Comparison of ENCODE assay signal across 8 cellular contexts in genomic region chr9:36136277-36136893, GRCh38. TPM values are rescaled to one million over a fixed set of nuclear protein-coding genes. Genes with fewer than 3 reads are reported as not detected.
DNase-seq lines count a peak whose midpoint lies in the region; ATAC-seq, FAIRE-seq and TF ChIP-seq lines count a peak whose summit lies in the region.

A gene with protein sequence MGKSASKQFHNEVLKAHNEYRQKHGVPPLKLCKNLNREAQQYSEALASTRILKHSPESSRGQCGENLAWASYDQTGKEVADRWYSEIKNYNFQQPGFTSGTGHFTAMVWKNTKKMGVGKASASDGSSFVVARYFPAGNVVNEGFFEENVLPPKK (plus strand): TSS chr9:36136733. CDS start chr9:36136779, 46 bp downstream.

- no TSS peak for BruUV-seq in endothelial cell of umbilical vein (replicated peaks; lab: Mats Ljungman, UMichigan)

- no peaks in the 10 kb centered on the region for H3K9me1 ChIP-seq in endothelial cell of umbilical vein (replicated peaks; ENCODE audit: control insufficient read depth, extremely low read depth, insufficient read depth, low read length)

- peak within 1 kb of the TSS; percentile 82 for H2AFZ ChIP-seq in endothelial cell of umbilical vein (ENCODE audit: low read depth, low read length)

- dilution Hi-C loops in endothelial cell of umbilical vein (cut with MboI; ENCODE audit: extremely low pct_ligation_motif_present, low sequenced_read_pairs), result no loop called here

- H3K27ac ChIP-seq in AG04450 (ENCODE audit: low read depth, low read length) (peak within 1 kb of the TSS; percentile 39), endothelial cell of umbilical vein (ENCODE audit: insufficient read depth, low read depth, low read length) (peak within 1 kb of the TSS; percentile 16)

- POLR2A ChIA-PET in AG04450 (lab: Yijun Ruan, JAX), result interaction anchor here (0.9 to 1.9 kb wide), 6 partner anchors 12 to 54 kb away, joined by 3 to 14 read pairs (median 5); partner anchors contain the start of gene CLTA
- POLR2A ChIA-PET in endothelial cell of umbilical vein (lab: Charles Lee), result interaction anchor here (0.9 kb wide), 1 partner anchor 26 kb away, joined by 3 read pairs; no protein-coding TSS in a partner anchor

- ATAC-seq in GM18519 (IDR thresholded peaks at IDR 0.05; ENCODE audit: low FRiP score, unreplicated experiment) (peak; percentile 89), HG03039 (IDR thresholded peaks at IDR 0.05; ENCODE audit: unreplicated experiment) (peak; percentile 91)

- intact Hi-C loops in endothelial cell of umbilical vein (cut with micrococcal nuclease), result loop anchor here (1.0 to 2.0 kb wide), 3 partner anchors 14 to 34 kb away; no protein-coding TSS in a partner anchor

- FAIRE-seq in endothelial cell of umbilical vein (lab: Jason Lieb, UNC), result peak; percentile 15

- H3K9me3 ChIP-seq in AG04450 (ENCODE audit: control insufficient read depth, insufficient read depth, low read length), result no peaks in the 10 kb centered on the region; the same call in 1 of the 2 replicates
- H3K9me3 ChIP-seq in endothelial cell of umbilical vein (replicated peaks; ENCODE audit: control insufficient read depth, insufficient read depth, low read length), result no peaks in the 10 kb centered on the region

- H3K4me3 ChIP-seq in AG04450 (ENCODE audit: low read depth, low read length), result peak within 1 kb of the TSS; percentile 76
- peak within 1 kb of the TSS; percentile 40 to 62 (median 61) for H3K4me3 ChIP-seq in endothelial cell of umbilical vein (replicated peaks in 1 of 3; ENCODE audit: insufficient read depth in 1 of 3, low read depth in 1 of 3, low read length in 3 of 3)

- H3K27me3 ChIP-seq in AG04450 (ENCODE audit: control insufficient read depth, insufficient read depth, low read length), result no peaks in the 10 kb centered on the region
- no peaks in the 10 kb centered on the region for H3K27me3 ChIP-seq in endothelial cell of umbilical vein (ENCODE audit: control insufficient read depth in 2 of 2, insufficient read depth in 2 of 2, low read length in 2 of 2)

- H4K20me1 ChIP-seq in endothelial cell of umbilical vein (replicated peaks; ENCODE audit: control insufficient read depth, extremely low read depth, insufficient read depth, low read length), result no peaks in the 10 kb centered on the region

- H3K79me2 ChIP-seq in endothelial cell of umbilical vein (ENCODE audit: control insufficient read depth, insufficient read depth, low read length), result no peaks in the 10 kb centered on the region

- H3K4me1 ChIP-seq in endothelial cell of umbilical vein (ENCODE audit: control insufficient read depth, extremely low read depth, insufficient read depth, low read length), result peaks cover 11% of the 10 kb centered on the region

- CTCF ChIA-PET in AG04450 (lab: Charles Lee), result interaction anchor here (1.0 to 1.1 kb wide), 3 partner anchors 33 to 191 kb away, joined by 3 to 4 read pairs (median 4); no protein-coding TSS in a partner anchor
- CTCF ChIA-PET in endothelial cell of umbilical vein (lab: Charles Lee), result interaction anchor here (1.0 to 8.0 kb wide), 10 partner anchors 11 to 182 kb away, joined by 3 to 76 read pairs (median 5); partner anchors contain the start of gene CLTA

- peak within 1 kb of the TSS; percentile 30 for H3K9ac ChIP-seq in endothelial cell of umbilical vein (replicated peaks; ENCODE audit: extremely low read depth, insufficient read depth, low read length)

- DNase-seq in AG04450 (ENCODE audit: low read depth, low spot score) (no peak), NCI-H774 (lab: John Stamatoyannopoulos, UW) (peak; percentile 43), endothelial cell of umbilical vein (ENCODE audit: low read depth, low spot score) (peak; percentile 55), middle frontal gyrus (ENCODE audit: extremely low spot score, low spot score) (peak; percentile 50)
- peak; percentile 31 for DNase-seq in activated CD8-positive, alpha-beta memory T cell treated with anti-CD3 and anti-CD28 coated beads, Interleukin-2, amount 50 U/mL, for 24 hours (ENCODE audit: extremely low read depth)
- DNase-seq in stimulated activated CD8-positive, alpha-beta memory T cell treated with anti-CD3 and anti-CD28 coated beads, Interleukin-15, amount 100 ng/mL, for 48 hours (ENCODE audit: low read depth in 2 of 2), result peak; percentile 69 to 76

- TF ChIP-seq POLR2A in endothelial cell of umbilical vein (IDR thresholded peaks at IDR 0.05; ENCODE audit: low read depth, low read length), result no peak

- peak within 1 kb of the TSS; percentile 74 for H3K4me2 ChIP-seq in endothelial cell of umbilical vein (ENCODE audit: insufficient read depth, low read length)

- TF ChIP-seq CTCF in AG04450 (IDR thresholded peaks at IDR 0.05; ENCODE audit: low read depth, low read length) (no peak), endothelial cell of umbilical vein (IDR thresholded peaks at IDR 0.05; ENCODE audit: extremely low read depth in 1 of 2, insufficient read depth in 1 of 2, low read depth in 1 of 2, low read length in 2 of 2) (peak; percentile 12 to 23)

- H3K36me3 ChIP-seq in endothelial cell of umbilical vein (ENCODE audit: control insufficient read depth in 2 of 2, extremely low read depth in 1 of 2, insufficient read depth in 2 of 2, low read length in 2 of 2), result no peaks in the 10 kb centered on the region

TF ChIP-seq in endothelial cell of umbilical vein, 7 proteins besides CTCF, POLR2A, EP300 and RAD21:
- TF ChIP-seq JUN (IDR thresholded peaks at IDR 0.05; ENCODE audit: borderline replicate concordance, insufficient read depth, insufficient read length, low read depth) (no peak), POLR2AphosphoS5 (IDR thresholded peaks at IDR 0.05; ENCODE audit: insufficient read depth, low read depth, low read length) (peak; percentile 58)

RNA-seq across cellular contexts. Expression of the gene that starts here (rescaled TPM):
- polyA plus RNA-seq in AG04450 (2011; rRNA removed) (108 and 115 TPM in 2 replicates), endothelial cell of umbilical vein (42.4 and 42.5 TPM in 2 replicates)
- 66.4 and 70.8 TPM in 2 replicates for polyA minus RNA-seq in AG04450 (2011; rRNA and poly(A)+ RNA removed)
- total RNA-seq in endothelial cell of umbilical vein, result 20.0 and 22.0 TPM in 2 replicates
- 42.7 and 51.4 TPM in 2 replicates for polyA plus RNA-seq in endothelial cell of umbilical vein (2011; cell fraction: cytosol; rRNA removed)
- polyA plus RNA-seq in endothelial cell of umbilical vein (2011; cell fraction: nucleus; rRNA removed), result 22.7 and 24.5 TPM in 2 replicates
- 47.6 and 56.2 TPM in 2 replicates for polyA plus RNA-seq in endothelial cell of umbilical vein (2012)
- 45.7 and 51.9 TPM in 2 replicates for polyA minus RNA-seq in endothelial cell of umbilical vein
- polyA minus RNA-seq in endothelial cell of umbilical vein (2011; cell fraction: cytosol; rRNA and poly(A)+ RNA removed), result not detected
- 6.8 and 7.0 TPM in 2 replicates for polyA minus RNA-seq in endothelial cell of umbilical vein (2011; cell fraction: nucleus; rRNA and poly(A)+ RNA removed)
